Comparison of ENCODE assay signal across 18 cellular contexts in the genomic region with DNA sequence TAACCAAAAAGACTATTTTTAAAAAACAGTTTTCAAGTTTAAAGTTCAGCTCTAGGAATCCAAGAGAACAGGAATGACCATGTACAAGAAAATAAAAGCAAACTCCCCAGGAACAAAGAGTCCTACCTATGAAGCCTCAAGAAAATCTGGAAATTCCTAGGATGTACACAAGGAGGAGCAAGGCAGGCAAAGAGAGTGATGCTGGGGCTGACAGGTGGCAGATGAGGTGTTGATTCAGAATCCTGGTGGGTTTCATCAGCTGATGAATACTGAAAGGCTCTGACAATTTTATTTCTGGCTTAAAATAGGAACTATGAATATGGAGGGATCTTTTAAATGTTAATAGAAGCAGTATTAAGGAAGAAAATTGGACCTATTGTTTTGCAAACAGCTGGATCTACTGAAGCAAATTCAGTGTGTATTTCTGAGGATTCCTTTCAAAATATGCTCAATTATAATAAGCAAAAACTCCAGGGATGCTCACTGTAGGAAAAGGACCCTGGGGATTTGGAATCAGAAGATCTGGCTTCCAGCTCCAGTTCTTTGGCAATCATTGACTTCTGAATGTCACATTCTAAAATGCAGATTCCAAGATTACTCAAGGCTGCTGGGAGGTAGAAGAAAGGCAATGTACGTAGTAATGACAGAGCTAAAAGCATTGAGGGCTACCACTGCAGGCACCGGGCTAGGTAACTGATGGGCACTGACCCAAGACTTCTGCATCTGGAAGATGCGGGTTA. TPM values are rescaled to one million over a fixed set of nuclear protein-coding genes. Genes with fewer than 3 reads are reported as not detected.
DNase-seq lines count a peak whose midpoint lies in the region; ATAC-seq and TF ChIP-seq lines count a peak whose summit lies in the region.
"Had no signal": no experiment of that assay in that cellular context is flagged by ENCODE, and none has a peak within 500 bp of the region (broad histone marks: within the 10 kb centered on the region; RNA-seq: fewer than 3 reads in every experiment).

No MANE protein-coding gene starts in this region.

- no peak for TF ChIP-seq POLR2A in upper lobe of left lung (IDR thresholded peaks at IDR 0.05)
- TF ChIP-seq POLR2A in stomach (IDR thresholded peaks at IDR 0.05), result no peak

- H3K27me3 Mint-ChIP-seq in endodermal cell (ENCODE audit: insufficient read depth), result peaks cover 2% of the 10 kb centered on the region
- peaks cover 4% of the 10 kb centered on the region for H3K27me3 Mint-ChIP-seq in neural progenitor cell (ENCODE audit: insufficient read depth, low read depth)
- H3K27me3 Mint-ChIP-seq: stimulated activated naive CD8-positive, alpha-beta T cell treated with anti-CD3 and anti-CD28 coated beads, Interleukin-15, Interleukin-2, amounts not matched to agents 100 ng/mL and 50 ng/mL, for 24 hours had no signal

- H3K9ac ChIP-seq in endodermal cell (ENCODE audit: extremely low read depth, low read length, poor library complexity, severe bottlenecking) (no peak overlapping the region), neural progenitor cell (no peak overlapping the region)

- H2AFZ ChIP-seq in neural progenitor cell (replicated peaks), result peak overlapping the region; percentile 34

- H3K9me3 ChIP-seq in endodermal cell (ENCODE audit: control insufficient read depth, low read length) (no peaks in the 10 kb centered on the region), neural progenitor cell (ENCODE audit: low read depth) (no peaks in the 10 kb centered on the region), upper lobe of left lung (no peaks in the 10 kb centered on the region), stomach (no peaks in the 10 kb centered on the region)
- H3K9me3 ChIP-seq: pancreas had no signal

- no peaks in the 10 kb centered on the region for H3F3A ChIP-seq in neural progenitor cell (ENCODE audit: low read depth)

- peak; percentile 74 for TF ChIP-seq CTCF in endodermal cell (conservative IDR thresholded peaks at IDR 0.05)
- peak; percentile 47 for TF ChIP-seq CTCF in neural progenitor cell (IDR thresholded peaks at IDR 0.05)
- TF ChIP-seq CTCF in upper lobe of left lung (IDR thresholded peaks at IDR 0.05), result peak in 1 of 6 experiments; percentile 5
- TF ChIP-seq CTCF in stomach (IDR thresholded peaks at IDR 0.05), result peak in 1 of 7 experiments; percentile 17

- no peaks in the 10 kb centered on the region for H3K79me2 ChIP-seq in neural progenitor cell (ENCODE audit: low read depth)

- TF ChIP-seq EP300 in upper lobe of left lung (IDR thresholded peaks at IDR 0.05), result no peak
- no peak for TF ChIP-seq EP300 in stomach (IDR thresholded peaks at IDR 0.05)

- no peak overlapping the region for H3K4me3 Mint-ChIP-seq in endodermal cell
- H3K4me3 Mint-ChIP-seq in neural progenitor cell, result no peak overlapping the region
- H3K4me3 Mint-ChIP-seq: dendritic cell treated with granulocyte-macrophage colony-stimulating factor and Interleukin-4, amounts not matched to agents 40 ng/mL and 50 ng/mL, for 4 days; memory B cell; stimulated activated naive CD8-positive, alpha-beta T cell treated with anti-CD3 and anti-CD28 coated beads, Interleukin-15, Interleukin-2, amounts not matched to agents 100 ng/mL and 50 ng/mL, for 24 hours had no signal

- no peaks in the 10 kb centered on the region for H3K4me1 ChIP-seq in endodermal cell (ENCODE audit: control insufficient read depth, insufficient read depth, low read length)
- H3K4me1 ChIP-seq in neural progenitor cell, result no peaks in the 10 kb centered on the region
- no peaks in the 10 kb centered on the region for H3K4me1 ChIP-seq in upper lobe of left lung
- H3K4me1 ChIP-seq in stomach, result peaks cover 0 to 9% (median 3%) of the 10 kb centered on the region in 4 donors
- H3K4me1 ChIP-seq: pancreas had no signal

- intact Hi-C loops in stomach (cut with DNase I; ENCODE audit: low total_unique reads), result no loop called here

- ATAC-seq in HG03565 (IDR thresholded peaks at IDR 0.05; ENCODE audit: unreplicated experiment) (no peak), upper lobe of left lung (ENCODE audit: low FRiP score in 2 of 2) (no peak), HG02763 (IDR thresholded peaks at IDR 0.05; ENCODE audit: unreplicated experiment) (no peak)

- H3K27ac Mint-ChIP-seq in endodermal cell (no peak overlapping the region), neural progenitor cell (no peak overlapping the region)
- H3K27ac Mint-ChIP-seq: dendritic cell treated with granulocyte-macrophage colony-stimulating factor and Interleukin-4, amounts not matched to agents 40 ng/mL and 50 ng/mL, for 4 days; memory B cell; stimulated activated naive CD8-positive, alpha-beta T cell treated with anti-CD3 and anti-CD28 coated beads, Interleukin-15, Interleukin-2, amounts not matched to agents 100 ng/mL and 50 ng/mL, for 24 hours had no signal

- 91 to 100% methylated on average over 2 to 3 of the region's 3 CpGs for WGBS in endodermal cell (ENCODE audit: insufficient coverage in 1 of 2, insufficient read length in 1 of 2), 2 experiments
- WGBS in upper lobe of left lung, 2 donors, result 66 to 84% methylated on average over 3 of the region's 3 CpGs
- WGBS in stomach, 5 donors, result 63 to 71% (median 64%) methylated on average over 3 of the region's 3 CpGs

- H3K4me3 ChIP-seq in endodermal cell (ENCODE audit: low read length), result no peak overlapping the region
- no peak overlapping the region for H3K4me3 ChIP-seq in neural progenitor cell
- no peak overlapping the region for H3K4me3 ChIP-seq in upper lobe of left lung
- no peak overlapping the region for H3K4me3 ChIP-seq in stomach
- H3K4me3 ChIP-seq: pancreas had no signal

- no peak overlapping the region for H3K27ac ChIP-seq in endodermal cell (ENCODE audit: low read depth, low read length)
- H3K27ac ChIP-seq in neural progenitor cell, result no peak overlapping the region
- H3K27ac ChIP-seq in upper lobe of left lung, result no peak overlapping the region
- no peak overlapping the region for H3K27ac ChIP-seq in stomach
- H3K27ac ChIP-seq: pancreas had no signal

- no peaks in the 10 kb centered on the region for H3K36me3 ChIP-seq in endodermal cell (ENCODE audit: control insufficient read depth, insufficient read depth, low read length)
- no peaks in the 10 kb centered on the region for H3K36me3 ChIP-seq in neural progenitor cell
- no peaks in the 10 kb centered on the region for H3K36me3 ChIP-seq in upper lobe of left lung
- H3K36me3 ChIP-seq in stomach, result no peaks in the 10 kb centered on the region
- H3K36me3 ChIP-seq: pancreas had no signal

- peaks cover 12% of the 10 kb centered on the region for H3K4me1 Mint-ChIP-seq in endodermal cell
- no peaks in the 10 kb centered on the region for H3K4me1 Mint-ChIP-seq in neural progenitor cell
- H3K4me1 Mint-ChIP-seq: memory B cell had no signal

- H4K20me1 ChIP-seq in neural progenitor cell (ENCODE audit: low read depth), result no peaks in the 10 kb centered on the region

- peaks cover 10% of the 10 kb centered on the region for H3K27me3 ChIP-seq in endodermal cell (ENCODE audit: control insufficient read depth, insufficient read depth, low read length, poor library complexity, severe bottlenecking)
- no peaks in the 10 kb centered on the region for H3K27me3 ChIP-seq in neural progenitor cell
- H3K27me3 ChIP-seq in upper lobe of left lung, result no peaks in the 10 kb centered on the region
- no peaks in the 10 kb centered on the region for H3K27me3 ChIP-seq in stomach
- H3K27me3 ChIP-seq: pancreas had no signal

- H3K36me3 Mint-ChIP-seq in endodermal cell (ENCODE audit: low read depth) (no peaks in the 10 kb centered on the region), neural progenitor cell (no peaks in the 10 kb centered on the region)
- H3K36me3 Mint-ChIP-seq: memory B cell had no signal

- H3K9me3 Mint-ChIP-seq in endodermal cell (no peaks in the 10 kb centered on the region), neural progenitor cell (no peaks in the 10 kb centered on the region)
- H3K9me3 Mint-ChIP-seq: dendritic cell treated with granulocyte-macrophage colony-stimulating factor and Interleukin-4, amounts not matched to agents 40 ng/mL and 50 ng/mL, for 4 days; memory B cell; stimulated activated naive CD8-positive, alpha-beta T cell treated with anti-CD3 and anti-CD28 coated beads, Interleukin-15, Interleukin-2, amounts not matched to agents 100 ng/mL and 50 ng/mL, for 24 hours had no signal

- no peak overlapping the region for H3K4me2 ChIP-seq in neural progenitor cell

- peak; percentile 35 for DNase-seq in ELR (ENCODE audit: low read depth)
- DNase-seq in NCI-H69 (lab: John Stamatoyannopoulos, UW), result peak; percentile 37
- no peak for DNase-seq in endodermal cell
- DNase-seq in neural progenitor cell (ENCODE audit: low spot score), result peak; percentile 37
- DNase-seq in upper lobe of left lung, result no peak
- DNase-seq in stomach, result no peak
- DNase-seq: activated naive CD4-positive, alpha-beta T cell treated with anti-CD3 and anti-CD28 coated beads, Interleukin-2, amount 50 U/mL, for 16 hours; KG1; OCI-M1; pancreas; stimulated activated CD4-positive, alpha-beta T cell treated with anti-CD3 and anti-CD28 coated beads, Interleukin-4, amount 100 ng/mL, for 24 hours; T-helper 2 cell had no signal

RNA-seq across cellular contexts. Expression of gene SH3RF2, which starts 28.0 kb away (rescaled TPM):
- total RNA-seq in endodermal cell, result 1 to 10 TPM; 2.6 to 3.2 TPM
- polyA plus RNA-seq in endodermal cell (2013, experiment 1 of 2), result 1.4 TPM
- 1.9 TPM for polyA plus RNA-seq in endodermal cell (2013, experiment 2 of 2)
- 0.36 and 2.4 TPM in 2 replicates for total RNA-seq in neural progenitor cell (ENCODE audit: low replicate concordance)
- 10 to 100 TPM in 4 of 6 donors, 1 to 10 TPM in 2; 9.2 to 19.3 (median 14.3) TPM for total RNA-seq in upper lobe of left lung
- total RNA-seq in stomach, result 10 to 100 TPM; 35.6 to 62.0 (median 46.9) TPM
- 10 to 100 TPM; 20.8 to 23.2 (median 23.1) TPM for polyA plus RNA-seq in stomach

RNA-seq across cellular contexts. Expression of gene GRXCR2, which starts 35.6 kb away (rescaled TPM):
- total RNA-seq in endodermal cell (not detected), neural progenitor cell (ENCODE audit: low replicate concordance) (not detected in 2 replicates), upper lobe of left lung (not detected), stomach (not detected)
- polyA plus RNA-seq in endodermal cell (2013, experiment 1 of 2), result not detected
- polyA plus RNA-seq in endodermal cell (2013, experiment 2 of 2), result not detected
- not detected for polyA plus RNA-seq in stomach
- total RNA-seq: glomerular endothelial cell had no signal
- polyA plus RNA-seq: pancreas had no signal

Comparison
In these comparisons a context has a peak if more than half of its experiments do, and no peak if none do; other contexts are left out.
1. DNase-seq: peak in ELR (single experiment), NCI-H69 (single experiment) and neural progenitor cell (single experiment); none in endodermal cell (single experiment), upper lobe of left lung (0 of 2) and stomach (single experiment).